In the genomic region with DNA sequence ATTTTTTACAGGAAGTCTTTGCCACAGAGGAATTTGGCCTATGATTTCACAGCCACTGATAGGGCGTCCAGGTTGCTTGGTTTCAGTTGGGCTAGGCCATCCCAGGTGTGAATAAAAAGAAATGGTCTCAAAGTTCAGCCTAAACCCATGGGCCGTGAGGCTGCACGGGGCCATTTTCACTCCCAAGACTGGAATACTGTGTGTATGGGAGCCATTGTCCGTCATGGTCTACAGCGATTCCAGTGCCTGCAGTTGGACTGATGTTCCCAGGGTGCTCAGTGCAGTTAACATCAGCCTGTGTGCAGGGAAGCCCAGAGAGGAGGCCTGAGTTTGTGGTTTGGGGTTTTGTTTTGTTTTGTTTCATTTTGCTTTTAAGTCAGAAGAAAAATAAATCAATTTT, we compare ENCODE assay signal across 14 cellular contexts.
DNase-seq lines count a peak whose midpoint lies in the region; ATAC-seq and TF ChIP-seq lines count a peak whose summit lies in the region.
"Had no signal": no experiment of that assay in that cellular context is flagged by ENCODE, and none has a peak within 500 bp of the region (broad histone marks: within the 10 kb centered on the region; RNA-seq: fewer than 3 reads in every experiment).

No MANE protein-coding gene starts in this region.

- no peak for DNase-seq in activated naive CD4-positive, alpha-beta T cell treated with anti-CD3 and anti-CD28 coated beads, Interleukin-2, amount 10 ng/mL, durations not matched to agents 7 days and 5 days
- no peak for DNase-seq in activated naive CD4-positive, alpha-beta T cell treated with Interleukin-2 at 50 U/mL for 16 hours
- DNase-seq in ecto neural progenitor cell (ENCODE audit: low spot score) (peak; percentile 10), GM13977 (ENCODE audit: low spot score) (no peak), NCI-H2029 (lab: John Stamatoyannopoulos, UW) (no peak), NCI-H1436 (lab: John Stamatoyannopoulos, UW) (no peak), NCI-H510A (lab: John Stamatoyannopoulos, UW) (no peak)
- DNase-seq: activated CD8-positive, alpha-beta memory T cell treated with anti-CD3 and anti-CD28 coated beads for 24 hours; amniotic stem cell; CD4-positive, alpha-beta T cell; central memory CD4-positive, alpha-beta T cell; hippocampal formation; RPMI8226 had no signal

- peaks cover 10% of the 10 kb centered on the region for H3K36me3 Mint-ChIP-seq in activated naive CD4-positive, alpha-beta T cell treated with anti-CD3 and anti-CD28 coated beads, Interleukin-2, amount 10 ng/mL, durations not matched to agents 7 days and 5 days

- H3K27me3 Mint-ChIP-seq in activated naive CD4-positive, alpha-beta T cell treated with anti-CD3 and anti-CD28 coated beads, Interleukin-2, amount 10 ng/mL, durations not matched to agents 7 days and 5 days = no peaks in the 10 kb centered on the region
- H3K27me3 Mint-ChIP-seq: CD4-positive, alpha-beta T cell had no signal

- H3K4me1 Mint-ChIP-seq in activated naive CD4-positive, alpha-beta T cell treated with anti-CD3 and anti-CD28 coated beads, Interleukin-2, amount 10 ng/mL, durations not matched to agents 7 days and 5 days = peaks cover 47% of the 10 kb centered on the region

- peaks cover 4% of the 10 kb centered on the region for H3K9me3 Mint-ChIP-seq in activated naive CD4-positive, alpha-beta T cell treated with anti-CD3 and anti-CD28 coated beads, Interleukin-2, amount 10 ng/mL, durations not matched to agents 7 days and 5 days
- H3K9me3 Mint-ChIP-seq: CD4-positive, alpha-beta T cell had no signal

- peak overlapping the region; percentile 72 for H3K27ac Mint-ChIP-seq in activated naive CD4-positive, alpha-beta T cell treated with anti-CD3 and anti-CD28 coated beads, Interleukin-2, amount 10 ng/mL, durations not matched to agents 7 days and 5 days

- in situ Hi-C loops in GM13977 (cut with MboI; ENCODE audit: low pct_unique_long_range_greater_than_20kb, low sequenced_read_pairs, unreplicated experiment) = no loop called here

- peak; percentile 30 for ATAC-seq in HG03521 (IDR thresholded peaks at IDR 0.05; ENCODE audit: unreplicated experiment)

- TF ChIP-seq CTCF in GM13977 (IDR thresholded peaks at IDR 0.05; ENCODE audit: extremely low read depth, insufficient read depth, missing control alignments) = no peak

- no peak overlapping the region for H3K4me3 Mint-ChIP-seq in activated naive CD4-positive, alpha-beta T cell treated with anti-CD3 and anti-CD28 coated beads, Interleukin-2, amount 10 ng/mL, durations not matched to agents 7 days and 5 days
- H3K4me3 Mint-ChIP-seq: CD4-positive, alpha-beta T cell had no signal

- CTCF ChIA-PET in activated naive CD4-positive, alpha-beta T cell treated with anti-CD3 and anti-CD28 coated beads, Interleukin-2, amount 10 ng/mL, durations not matched to agents 7 days and 5 days (lab: Charles Lee) = no interaction called here
